29 cellular contexts compared by ENCODE assay signal in genomic region chr1:183693521-183693920, GRCh38. TPM values are rescaled to one million over a fixed set of nuclear protein-coding genes. Genes with fewer than 3 reads are reported as not detected.
DNase-seq lines count a peak whose midpoint lies in the region; ATAC-seq lines count a peak whose summit lies in the region.
"Had no signal": no experiment of that assay in that cellular context is flagged by ENCODE, and none has a peak within 500 bp of the region (broad histone marks: within the 10 kb centered on the region; RNA-seq: fewer than 3 reads in every experiment).

No MANE protein-coding gene starts in this region.

- DNase-seq in Right ventricle myocardium superior (no peak), cardiac septum (ENCODE audit: low spot score) (no peak), sciatic nerve (ENCODE audit: low spot score) (no peak), HCEC 1CT (no peak)
- no peak for DNase-seq in effector CD4-positive, alpha-beta T cell
- no peak for DNase-seq in activated CD8-positive, alpha-beta memory T cell treated with anti-CD3 and anti-CD28 coated beads, Interleukin-2, amount 50 U/mL, for 4 hours
- DNase-seq: activated naive CD4-positive, alpha-beta T cell; activated T-cell treated with anti-CD3 and anti-CD28 coated beads, Interleukin-2, amount 50 U/mL, for 48 hours; Calu3; CD4-positive, CD25-positive, alpha-beta regulatory T cell; cerebellar nuclear complex; dermis blood vessel endothelial cell; DMS79; GDM1; left lung; NCI-H1092; NCI-H1694 treated with DMSO at 0.1 percent for 48 hours; NCI-H82; stimulated activated CD4-positive, alpha-beta T cell treated with anti-CD3 and anti-CD28 coated beads, Interleukin-2, amount 100 ng/mL, for 24 hours; stimulated activated naive CD8-positive, alpha-beta T cell treated with anti-CD3 and anti-CD28 coated beads, Interleukin-15, amount 100 ng/mL, for 72 hours; T-helper 1 cell had no signal

- ATAC-seq in Right ventricle myocardium superior (ENCODE audit: poor library complexity) (peak; percentile 34), GM21390 (IDR thresholded peaks at IDR 0.05; ENCODE audit: unreplicated experiment) (peak; percentile 54), HG03280 (IDR thresholded peaks at IDR 0.05; ENCODE audit: unreplicated experiment) (peak; percentile 69), sciatic nerve (peak; percentile 49)
- ATAC-seq: esophagus mucosa; stimulated activated naive CD8-positive, alpha-beta T cell treated with anti-CD3 and anti-CD28 coated beads, Interleukin-15, amount 100 ng/mL, for 72 hours; WTC11 had no signal

- intact Hi-C loops in Right ventricle myocardium superior (cut with DNase I): no loop called here
- intact Hi-C loops in cardiac septum (cut with DNase I): no loop called here
- intact Hi-C loops in sciatic nerve (cut with DNase I): no loop called here

RNA-seq across cellular contexts. Expression of gene APOBEC4, which starts 40.4 kb away (rescaled TPM):
- total RNA-seq in Right ventricle myocardium superior: not detected
- total RNA-seq in cardiac septum: not detected
- not detected for total RNA-seq in sciatic nerve
- total RNA-seq: Calu3; CD4-positive, CD25-positive, alpha-beta regulatory T cell; dermis blood vessel endothelial cell; esophagus mucosa; fibroblast of villous mesenchyme; H4; mesenteric fat pad; RPMI7951; WTC11 had no signal

RNA-seq across cellular contexts. Expression of gene ARPC5, which starts 57.9 kb away (rescaled TPM):
- total RNA-seq in Right ventricle myocardium superior (32.9 TPM), cardiac septum (49.8 TPM), sciatic nerve (142 TPM)
